Comparison of ENCODE assay signal across 9 cellular contexts in genomic region chrY:7273587-7274203, GRCh38.
DNase-seq lines count a peak whose midpoint lies in the region; ATAC-seq and TF ChIP-seq lines count a peak whose summit lies in the region.
"Had no signal": no experiment of that assay in that cellular context is flagged by ENCODE, and none has a peak within 500 bp of the region (broad histone marks: within the 10 kb centered on the region; RNA-seq: fewer than 3 reads in every experiment).

No MANE protein-coding gene starts in this region.

- H3K4me3 ChIP-seq in heart left ventricle = peak overlapping the region in 7 of 12 donors; percentile 68 to 90 (median 75)

- peaks cover 0 to 19% (median 0%) of the 10 kb centered on the region in 12 donors for H3K4me1 ChIP-seq in heart left ventricle

- H3K9me3 ChIP-seq in heart left ventricle = no peaks in the 10 kb centered on the region

- no peak for TF ChIP-seq CTCF in GM13977 (IDR thresholded peaks at IDR 0.05; ENCODE audit: extremely low read depth, insufficient read depth, missing control alignments)
- no peak for TF ChIP-seq CTCF in heart left ventricle (IDR thresholded peaks at IDR 0.05)

- ATAC-seq in HG03565 (IDR thresholded peaks at IDR 0.05; ENCODE audit: unreplicated experiment) (peak; percentile 58), heart left ventricle (peak in 2 of 4 donors; percentile 75 to 83)

- in situ Hi-C loops in GM13977 (cut with MboI; ENCODE audit: low pct_unique_long_range_greater_than_20kb, low sequenced_read_pairs, unreplicated experiment) = no loop called here

- TF ChIP-seq POLR2A in heart left ventricle (IDR thresholded peaks at IDR 0.05) = no peak

- DNase-seq in GM13977 (ENCODE audit: low spot score) (peak; percentile 0), heart left ventricle (peak in 3 of 5 donors; percentile 81 to 89 (median 83)), superior temporal gyrus (ENCODE audit: extremely low spot score) (no peak), amniotic stem cell (lab: John Stamatoyannopoulos, UW) (no peak), NCI-H2029 treated with DMSO at 0.1 percent for 48 hours (lab: John Stamatoyannopoulos, UW) (no peak)
- peak; percentile 66 to 75 for DNase-seq in activated CD4-positive, alpha-beta T cell treated with anti-CD3 and anti-CD28 coated beads, Interleukin-2, amount 50 U/mL, for 24 hours (ENCODE audit: low read depth in 1 of 2, low spot score in 1 of 2)
- DNase-seq in stimulated activated CD4-positive, alpha-beta T cell treated with anti-CD3 and anti-CD28 coated beads, TNF-alpha, amount 100 ng/mL, for 4 hours (ENCODE audit: low read depth in 3 of 3) = peak; percentile 65 to 79 (median 78)
- DNase-seq: IMR-90 had no signal

- WGBS in heart left ventricle, 4 donors = 0 to 1% methylated on average over 65 of the region's 65 CpGs; no CpG with 5 or more reads in 2 of the 4 donors

- no peaks in the 10 kb centered on the region for H3K36me3 ChIP-seq in heart left ventricle

- intact Hi-C loops in heart left ventricle (cut with DNase I) = loop anchor here in 4 of 10 donors (5.0 to 10.0 kb wide), 3 partner anchors 51 to 71 kb away; no protein-coding TSS in a partner anchor

- peak overlapping the region in 7 of 12 donors; percentile 86 to 95 (median 92) for H3K27ac ChIP-seq in heart left ventricle

- no peaks in the 10 kb centered on the region for H3K27me3 ChIP-seq in heart left ventricle

Comparison
In these comparisons a context has a peak if more than half of its experiments do, and no peak if none do; other contexts are left out.
1. DNase-seq: peak in GM13977 (single experiment), activated CD4-positive, alpha-beta T cell treated with anti-CD3 and anti-CD28 coated beads, Interleukin-2, amount 50 U/mL, for 24 hours (2 of 2), heart left ventricle (3 of 5) and stimulated activated CD4-positive, alpha-beta T cell treated with anti-CD3 and anti-CD28 coated beads, TNF-alpha, amount 100 ng/mL, for 4 hours (3 of 3); none in superior temporal gyrus (single experiment), amniotic stem cell (single experiment) and NCI-H2029 treated with DMSO at 0.1 percent for 48 hours (single experiment).